Comparison of ENCODE assay signal across 26 cellular contexts in the genomic region with DNA sequence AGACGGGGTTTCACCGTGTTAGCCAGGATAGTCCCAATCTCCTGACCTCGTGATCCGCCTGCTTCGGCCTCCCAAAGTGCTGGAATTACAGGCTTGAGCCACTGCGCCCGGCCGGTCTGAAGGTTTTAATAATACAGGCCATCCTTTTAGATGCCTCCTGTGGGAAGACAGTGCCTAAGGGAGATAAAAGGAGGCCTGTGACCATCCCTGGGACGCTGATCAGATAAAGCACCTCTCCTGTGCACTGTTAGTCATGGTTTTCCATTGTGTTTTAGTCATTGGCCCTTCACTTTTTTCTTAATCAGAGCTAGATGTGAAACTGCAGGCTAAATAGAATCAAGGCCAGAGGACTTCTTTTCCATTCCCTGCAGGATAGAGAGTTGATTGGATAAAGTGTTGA.
"Had no signal": no experiment of that assay in that cellular context is flagged by ENCODE, and none has a peak within 500 bp of the region (broad histone marks: within the 10 kb centered on the region; RNA-seq: fewer than 3 reads in every experiment).

No MANE protein-coding gene starts in this region.

- ATAC-seq: activated naive CD4-positive, alpha-beta T cell treated with anti-CD3 and anti-CD28 coated beads, Interleukin-2, amount 50 U/mL, for 72 hours; right lobe of liver; stimulated activated effector memory CD8-positive, alpha-beta T cell treated with anti-CD3 and anti-CD28 coated beads, Interleukin-12 subunit alpha, Interleukin-12 subunit beta, amount 100 ng/mL, for 72 hours had no signal

- H3K27me3 Mint-ChIP-seq: dendritic cell treated with granulocyte-macrophage colony-stimulating factor and Interleukin-4, amounts not matched to agents 40 ng/mL and 50 ng/mL, for 4 days; naive B cell; progenitor cell of endocrine pancreas; stimulated activated naive CD8-positive, alpha-beta T cell treated with anti-CD3 and anti-CD28 coated beads, Interleukin-15, Interleukin-2, amounts not matched to agents 100 ng/mL and 50 ng/mL, for 24 hours; type B pancreatic cell had no signal

- H3K9me3 ChIP-seq: ovary, right lobe of liver, thoracic aorta, uterus had no signal

- H3K27ac ChIP-seq: ovary, thoracic aorta, uterus had no signal

- H3K27me3 ChIP-seq: ovary, right lobe of liver, uterus had no signal

- FAIRE-seq: endometrium, frontal cortex, kidney had no signal

- H3K4me3 ChIP-seq: ovary, right lobe of liver, thoracic aorta, uterus had no signal

- H3K4me3 Mint-ChIP-seq: dendritic cell treated with granulocyte-macrophage colony-stimulating factor and Interleukin-4, amounts not matched to agents 40 ng/mL and 50 ng/mL, for 4 days; naive B cell; stimulated activated effector memory CD8-positive, alpha-beta T cell treated with anti-CD3 and anti-CD28 coated beads, Interleukin-12 subunit alpha, Interleukin-12 subunit beta, amount 100 ng/mL, for 72 hours; stimulated activated naive CD8-positive, alpha-beta T cell treated with anti-CD3 and anti-CD28 coated beads, Interleukin-15, Interleukin-2, amounts not matched to agents 100 ng/mL and 50 ng/mL, for 24 hours had no signal

- DNase-seq: activated CD4-positive, alpha-beta T cell treated with anti-CD3 and anti-CD28 coated beads, Interleukin-2, amount 50 U/mL, for 4 hours; activated CD4-positive, CD25-positive, alpha-beta regulatory T cell treated with anti-CD3 and anti-CD28 coated beads, Interleukin-2, amount 50 U/mL, for 72 hours; activated CD8-positive, alpha-beta memory T cell treated with anti-CD3 and anti-CD28 coated beads, Interleukin-2, amount 50 U/mL, for 4 hours; activated naive CD4-positive, alpha-beta T cell; activated T-cell treated with anti-CD3 and anti-CD28 coated beads, Interleukin-2, amount 50 U/mL, for 1 hour; amniotic stem cell; caudate nucleus; kidney; left colon; mammary epithelial cell; naive B cell; ovary; right lobe of liver; stimulated activated CD4-positive, alpha-beta T cell treated with anti-CD3 and anti-CD28 coated beads, Interleukin-12 subunit alpha, Interleukin-12 subunit beta, amount 100 ng/mL, for 4 hours; stimulated activated CD4-positive, alpha-beta T cell treated with anti-CD3 and anti-CD28 coated beads, Interleukin-4, amount 100 ng/mL, for 1 hour; T1000; uterus had no signal

- H3K9me3 Mint-ChIP-seq: activated naive CD4-positive, alpha-beta T cell treated with anti-CD3 and anti-CD28 coated beads, Interleukin-2, amount 50 U/mL, for 72 hours; dendritic cell treated with granulocyte-macrophage colony-stimulating factor and Interleukin-4, amounts not matched to agents 40 ng/mL and 50 ng/mL, for 4 days; naive B cell; stimulated activated effector memory CD8-positive, alpha-beta T cell treated with anti-CD3 and anti-CD28 coated beads, Interleukin-12 subunit alpha, Interleukin-12 subunit beta, amount 100 ng/mL, for 72 hours; stimulated activated naive CD8-positive, alpha-beta T cell treated with anti-CD3 and anti-CD28 coated beads, Interleukin-15, Interleukin-2, amounts not matched to agents 100 ng/mL and 50 ng/mL, for 24 hours; type B pancreatic cell had no signal

- H3K4me1 ChIP-seq: uterus had no signal

- H3K36me3 ChIP-seq: ovary, uterus had no signal

- H3K27ac Mint-ChIP-seq: activated naive CD4-positive, alpha-beta T cell treated with anti-CD3 and anti-CD28 coated beads, Interleukin-2, amount 50 U/mL, for 72 hours; dendritic cell treated with granulocyte-macrophage colony-stimulating factor and Interleukin-4, amounts not matched to agents 40 ng/mL and 50 ng/mL, for 4 days; progenitor cell of endocrine pancreas had no signal
